6 cellular contexts compared by ENCODE assay signal in genomic region chr14:28695109-28695508, GRCh38.
"Had no signal": no experiment of that assay in that cellular context is flagged by ENCODE, and none has a peak within 500 bp of the region (broad histone marks: within the 10 kb centered on the region; RNA-seq: fewer than 3 reads in every experiment).

No MANE protein-coding gene starts in this region.

- H3K4me2 ChIP-seq: KMS-11 had no signal

- H3K9ac ChIP-seq: KMS-11 had no signal

- ATAC-seq: K562 had no signal

- H3K27ac ChIP-seq: HL-60, KMS-11 had no signal

- H3K4me3 ChIP-seq: K562 had no signal

- DNase-seq: IMR-90, KBM-7, KG1 had no signal

- FAIRE-seq: K562 had no signal
